Comparison of ENCODE assay signal across 13 cellular contexts in genomic region chr4:154361450-154361849, GRCh38.
DNase-seq lines count a peak whose midpoint lies in the region; ATAC-seq and TF ChIP-seq lines count a peak whose summit lies in the region.
"Had no signal": no experiment of that assay in that cellular context is flagged by ENCODE, and none has a peak within 500 bp of the region (broad histone marks: within the 10 kb centered on the region; RNA-seq: fewer than 3 reads in every experiment).

No MANE protein-coding gene starts in this region.

- intact Hi-C loops in activated CD4-positive, alpha-beta memory T cell treated with anti-CD3 and anti-CD28 coated beads for 36 hours (cut with micrococcal nuclease): no loop called here

- POLR2A ChIA-PET in activated CD4-positive, alpha-beta memory T cell treated with anti-CD3 and anti-CD28 coated beads for 36 hours (lab: Charles Lee): no interaction called here
- POLR2A ChIA-PET in activated CD4-positive, alpha-beta memory T cell treated with anti-CD3 and anti-CD28 coated beads, Interleukin-2, amount 10 ng/mL, durations not matched to agents 7 days and 5 days (lab: Charles Lee): no interaction called here

- no peaks in the 10 kb centered on the region for H3K9me3 Mint-ChIP-seq in activated CD4-positive, alpha-beta memory T cell treated with anti-CD3 and anti-CD28 coated beads for 36 hours
- H3K9me3 Mint-ChIP-seq in activated CD4-positive, alpha-beta memory T cell treated with anti-CD3 and anti-CD28 coated beads, Interleukin-2, amount 10 ng/mL, durations not matched to agents 7 days and 5 days: no peaks in the 10 kb centered on the region
- no peaks in the 10 kb centered on the region for H3K9me3 Mint-ChIP-seq in naive B cell
- H3K9me3 Mint-ChIP-seq in natural killer cell treated with Interleukin-12 subunit alpha and Interleukin-12 subunit beta and Interleukin-15 and Interleukin-18, amount 100 ng/mL, for 72 hours: no peaks in the 10 kb centered on the region
- H3K9me3 Mint-ChIP-seq: activated T-helper 17 cell treated with anti-CD3 and anti-CD28 coated beads, Interleukin-2, amount 50 U/mL, for 72 hours had no signal

- peaks cover 13% of the 10 kb centered on the region for H3K4me1 Mint-ChIP-seq in activated CD4-positive, alpha-beta memory T cell treated with anti-CD3 and anti-CD28 coated beads for 36 hours (ENCODE audit: low read depth)
- peaks cover 10% of the 10 kb centered on the region for H3K4me1 Mint-ChIP-seq in activated CD4-positive, alpha-beta memory T cell treated with anti-CD3 and anti-CD28 coated beads, Interleukin-2, amount 10 ng/mL, durations not matched to agents 7 days and 5 days
- peaks cover 20 to 40% (median 36%) of the 10 kb centered on the region in 3 donors for H3K4me1 Mint-ChIP-seq in naive B cell
- H3K4me1 Mint-ChIP-seq in natural killer cell treated with Interleukin-12 subunit alpha and Interleukin-12 subunit beta and Interleukin-15 and Interleukin-18, amount 100 ng/mL, for 72 hours (ENCODE audit: low read depth in 2 of 2): peaks cover 0 to 3% of the 10 kb centered on the region in 2 donors
- H3K4me1 Mint-ChIP-seq: activated T-helper 17 cell treated with anti-CD3 and anti-CD28 coated beads, Interleukin-2, amount 50 U/mL, for 72 hours had no signal

- CTCF ChIA-PET in activated CD4-positive, alpha-beta memory T cell treated with anti-CD3 and anti-CD28 coated beads for 36 hours (lab: Charles Lee): interaction anchor here (0.6 kb wide), 2 partner anchors 10 to 35 kb away, joined by 3 read pairs; no protein-coding TSS in a partner anchor
- CTCF ChIA-PET in activated CD4-positive, alpha-beta memory T cell treated with anti-CD3 and anti-CD28 coated beads, Interleukin-2, amount 10 ng/mL, durations not matched to agents 7 days and 5 days (lab: Charles Lee): interaction anchor here (1.4 to 1.6 kb wide), 2 partner anchors 8 to 12 kb away, joined by 3 to 5 read pairs; no protein-coding TSS in a partner anchor

- ATAC-seq in GM21717 (IDR thresholded peaks at IDR 0.05; ENCODE audit: unreplicated experiment): peak; percentile 85
- peak; percentile 60 for ATAC-seq in HG03520 (IDR thresholded peaks at IDR 0.05; ENCODE audit: unreplicated experiment)
- peak; percentile 49 to 50 for ATAC-seq in naive B cell (ENCODE audit: low read depth in 2 of 2)
- no peak for ATAC-seq in natural killer cell treated with Interleukin-12 subunit alpha and Interleukin-12 subunit beta and Interleukin-15 and Interleukin-18, amount 100 ng/mL, for 72 hours
- ATAC-seq: A549; activated T-helper 17 cell treated with anti-CD3 and anti-CD28 coated beads, Interleukin-2, amount 50 U/mL, for 72 hours; upper lobe of right lung had no signal

- peak; percentile 12 for DNase-seq in activated CD4-positive, alpha-beta memory T cell treated with anti-CD3 and anti-CD28 coated beads for 36 hours
- DNase-seq in activated CD4-positive, alpha-beta memory T cell treated with anti-CD3 and anti-CD28 coated beads, Interleukin-2, amount 10 ng/mL, durations not matched to agents 7 days and 5 days: no peak
- DNase-seq in naive B cell (peak; percentile 12), GM20000 (ENCODE audit: low spot score) (no peak), ureter (ENCODE audit: low spot score) (no peak)
- no peak for DNase-seq in natural killer cell treated with Interleukin-12 subunit alpha and Interleukin-12 subunit beta and Interleukin-15 and Interleukin-18, amount 100 ng/mL, for 72 hours (ENCODE audit: low spot score)
- DNase-seq: activated CD4-positive, CD25-positive, alpha-beta regulatory T cell; NCI-H1048; upper lobe of right lung had no signal

- no peaks in the 10 kb centered on the region for H3K27me3 Mint-ChIP-seq in activated CD4-positive, alpha-beta memory T cell treated with anti-CD3 and anti-CD28 coated beads for 36 hours
- peaks cover 5% of the 10 kb centered on the region for H3K27me3 Mint-ChIP-seq in activated CD4-positive, alpha-beta memory T cell treated with anti-CD3 and anti-CD28 coated beads, Interleukin-2, amount 10 ng/mL, durations not matched to agents 7 days and 5 days
- no peaks in the 10 kb centered on the region for H3K27me3 Mint-ChIP-seq in naive B cell
- no peaks in the 10 kb centered on the region for H3K27me3 Mint-ChIP-seq in natural killer cell treated with Interleukin-12 subunit alpha and Interleukin-12 subunit beta and Interleukin-15 and Interleukin-18, amount 100 ng/mL, for 72 hours
- H3K27me3 Mint-ChIP-seq: activated T-helper 17 cell treated with anti-CD3 and anti-CD28 coated beads, Interleukin-2, amount 50 U/mL, for 72 hours had no signal

- no peaks in the 10 kb centered on the region for H3K36me3 Mint-ChIP-seq in activated CD4-positive, alpha-beta memory T cell treated with anti-CD3 and anti-CD28 coated beads for 36 hours
- no peaks in the 10 kb centered on the region for H3K36me3 Mint-ChIP-seq in activated CD4-positive, alpha-beta memory T cell treated with anti-CD3 and anti-CD28 coated beads, Interleukin-2, amount 10 ng/mL, durations not matched to agents 7 days and 5 days (ENCODE audit: low read depth)
- peaks cover 0 to 4% of the 10 kb centered on the region in 2 donors for H3K36me3 Mint-ChIP-seq in naive B cell
- no peaks in the 10 kb centered on the region for H3K36me3 Mint-ChIP-seq in natural killer cell treated with Interleukin-12 subunit alpha and Interleukin-12 subunit beta and Interleukin-15 and Interleukin-18, amount 100 ng/mL, for 72 hours

- TF ChIP-seq CTCF in GM20000 (IDR thresholded peaks at IDR 0.05; ENCODE audit: extremely low read depth, missing control alignments): no peak

- no peak overlapping the region for H3K4me3 Mint-ChIP-seq in activated CD4-positive, alpha-beta memory T cell treated with anti-CD3 and anti-CD28 coated beads for 36 hours
- no peak overlapping the region for H3K4me3 Mint-ChIP-seq in activated CD4-positive, alpha-beta memory T cell treated with anti-CD3 and anti-CD28 coated beads, Interleukin-2, amount 10 ng/mL, durations not matched to agents 7 days and 5 days
- peak overlapping the region; percentile 0 to 85 (median 66) for H3K4me3 Mint-ChIP-seq in naive B cell
- H3K4me3 Mint-ChIP-seq in natural killer cell treated with Interleukin-12 subunit alpha and Interleukin-12 subunit beta and Interleukin-15 and Interleukin-18, amount 100 ng/mL, for 72 hours: no peak overlapping the region
- H3K4me3 Mint-ChIP-seq: activated T-helper 17 cell treated with anti-CD3 and anti-CD28 coated beads, Interleukin-2, amount 50 U/mL, for 72 hours had no signal

- no peak overlapping the region for H3K27ac Mint-ChIP-seq in activated CD4-positive, alpha-beta memory T cell treated with anti-CD3 and anti-CD28 coated beads for 36 hours
- H3K27ac Mint-ChIP-seq in activated CD4-positive, alpha-beta memory T cell treated with anti-CD3 and anti-CD28 coated beads, Interleukin-2, amount 10 ng/mL, durations not matched to agents 7 days and 5 days: no peak overlapping the region
- peak overlapping the region; percentile 10 to 74 (median 56) for H3K27ac Mint-ChIP-seq in naive B cell
- H3K27ac Mint-ChIP-seq in natural killer cell treated with Interleukin-12 subunit alpha and Interleukin-12 subunit beta and Interleukin-15 and Interleukin-18, amount 100 ng/mL, for 72 hours: no peak overlapping the region
- H3K27ac Mint-ChIP-seq: activated T-helper 17 cell treated with anti-CD3 and anti-CD28 coated beads, Interleukin-2, amount 50 U/mL, for 72 hours had no signal

Comparison
In these comparisons a context has a peak if more than half of its experiments do, and no peak if none do; other contexts are left out.
1. DNase-seq: peak in activated CD4-positive, alpha-beta memory T cell treated with anti-CD3 and anti-CD28 coated beads for 36 hours (single experiment) and naive B cell (single experiment); none in activated CD4-positive, alpha-beta memory T cell treated with anti-CD3 and anti-CD28 coated beads, Interleukin-2, amount 10 ng/mL, durations not matched to agents 7 days and 5 days (single experiment), GM20000 (single experiment), natural killer cell treated with Interleukin-12 subunit alpha and Interleukin-12 subunit beta and Interleukin-15 and Interleukin-18, amount 100 ng/mL, for 72 hours (single experiment) and ureter (single experiment).
2. H3K27ac Mint-ChIP-seq: peak in naive B cell (6 of 6); none in activated CD4-positive, alpha-beta memory T cell treated with anti-CD3 and anti-CD28 coated beads for 36 hours (single experiment), activated CD4-positive, alpha-beta memory T cell treated with anti-CD3 and anti-CD28 coated beads, Interleukin-2, amount 10 ng/mL, durations not matched to agents 7 days and 5 days (single experiment) and natural killer cell treated with Interleukin-12 subunit alpha and Interleukin-12 subunit beta and Interleukin-15 and Interleukin-18, amount 100 ng/mL, for 72 hours (0 of 2).
3. H3K4me3 Mint-ChIP-seq: peak in naive B cell (8 of 8); none in activated CD4-positive, alpha-beta memory T cell treated with anti-CD3 and anti-CD28 coated beads for 36 hours (single experiment), activated CD4-positive, alpha-beta memory T cell treated with anti-CD3 and anti-CD28 coated beads, Interleukin-2, amount 10 ng/mL, durations not matched to agents 7 days and 5 days (single experiment) and natural killer cell treated with Interleukin-12 subunit alpha and Interleukin-12 subunit beta and Interleukin-15 and Interleukin-18, amount 100 ng/mL, for 72 hours (single experiment).
4. ATAC-seq: peak in GM21717 (single experiment), HG03520 (single experiment) and naive B cell (2 of 2); none in natural killer cell treated with Interleukin-12 subunit alpha and Interleukin-12 subunit beta and Interleukin-15 and Interleukin-18, amount 100 ng/mL, for 72 hours (0 of 2).